In the genomic region with DNA sequence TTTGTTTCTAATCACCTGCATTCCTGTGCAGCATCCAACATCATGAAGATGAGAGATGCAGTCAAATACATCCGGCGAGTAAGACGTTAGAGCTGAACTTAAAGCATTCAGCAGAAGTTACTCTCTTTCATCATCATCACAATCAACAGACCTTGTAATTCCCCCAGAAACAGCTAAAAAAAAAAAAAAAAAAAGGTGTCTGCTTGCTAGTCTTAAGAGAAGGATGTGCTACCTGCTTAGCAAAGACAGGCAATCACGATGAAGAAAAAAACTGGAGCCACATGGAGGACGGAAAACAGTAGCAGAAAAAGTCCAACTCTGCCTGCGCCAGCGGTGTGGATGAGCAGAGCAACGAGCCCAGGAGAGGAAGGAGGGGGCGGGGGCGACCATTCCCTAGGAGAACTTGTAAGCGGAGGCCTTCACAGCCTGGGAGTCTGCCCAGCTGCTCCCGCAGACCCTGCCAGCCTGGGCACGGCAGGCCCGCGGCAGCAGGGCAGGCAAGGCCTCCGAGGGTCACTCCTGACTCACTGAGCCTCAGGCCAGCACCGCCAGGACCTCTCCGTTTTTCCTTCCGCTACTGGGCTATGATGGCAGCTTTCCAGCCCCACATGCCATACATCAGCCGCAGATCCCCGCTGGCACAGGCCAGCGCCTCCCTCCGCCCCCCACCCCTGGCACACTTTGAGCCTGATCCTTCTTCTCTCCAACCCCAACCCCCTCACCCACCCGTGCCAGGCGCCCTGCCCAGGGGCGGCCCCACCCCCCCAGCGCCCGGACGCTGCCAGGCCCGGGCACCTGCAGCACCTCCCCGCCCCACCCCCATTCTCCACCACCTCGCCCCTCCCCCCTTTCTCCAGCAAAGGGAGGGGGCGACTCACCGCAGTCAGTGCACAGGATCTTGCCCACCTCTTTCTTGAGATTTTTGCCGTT, we compare ENCODE assay signal across 8 cellular contexts. TPM values are rescaled to one million over a fixed set of nuclear protein-coding genes. Genes with fewer than 3 reads are reported as not detected.
A peak's percentile ranks its signal among the peaks of the same experiment; 100 is the strongest.
DNase-seq lines count a peak whose midpoint lies in the region; ATAC-seq and TF ChIP-seq lines count a peak whose summit lies in the region.

No MANE protein-coding gene starts in this region.

- no peak overlapping the region for H3K27ac Mint-ChIP-seq in activated CD4-positive, alpha-beta T cell treated with anti-CD3 and anti-CD28 coated beads, Interleukin-2, amount 10 ng/mL, durations not matched to agents 24 days and 14 days

- H3K9me3 Mint-ChIP-seq in activated CD4-positive, alpha-beta T cell treated with anti-CD3 and anti-CD28 coated beads, Interleukin-2, amount 10 ng/mL, durations not matched to agents 24 days and 14 days: no peaks in the 10 kb centered on the region

- peak overlapping the region; percentile 95 for H2AFZ ChIP-seq in mammary epithelial cell (ENCODE audit: low read depth, low read length)

- H3K4me3 ChIP-seq in mammary epithelial cell (replicated peaks in 1 of 3; ENCODE audit: insufficient read depth in 1 of 3, low read depth in 2 of 3, low read length in 3 of 3) (peak overlapping the region; percentile 62 to 68 (median 65)), sigmoid colon (peak overlapping the region; percentile 61 to 75 (median 70))

- in situ Hi-C loops in mammary epithelial cell (cut with MboI; ENCODE audit: low sequenced_read_pairs in 2 of 2): no loop called here

- H3K9me3 ChIP-seq in mammary epithelial cell (replicated peaks; ENCODE audit: insufficient read depth, low read length): no peaks in the 10 kb centered on the region
- H3K9me3 ChIP-seq in sigmoid colon: no peaks in the 10 kb centered on the region

- H3K4me1 ChIP-seq in mammary epithelial cell (ENCODE audit: insufficient read depth, low read length) (peaks cover 29% of the 10 kb centered on the region), sigmoid colon (peaks cover 0 to 51% (median 26%) of the 10 kb centered on the region in 4 donors)

- H4K20me1 ChIP-seq in mammary epithelial cell (ENCODE audit: insufficient read depth, low read length): no peaks in the 10 kb centered on the region

- peak overlapping the region; percentile 99 for H3K4me2 ChIP-seq in mammary epithelial cell (ENCODE audit: insufficient read depth, low read depth, low read length)

- TF ChIP-seq EP300 in sigmoid colon (IDR thresholded peaks at IDR 0.05): no peak

- intact Hi-C loops in activated CD4-positive, alpha-beta T cell treated with anti-CD3 and anti-CD28 coated beads, Interleukin-2, amount 10 ng/mL, durations not matched to agents 24 days and 14 days (cut with micrococcal nuclease): no loop called here
- intact Hi-C loops in mammary epithelial cell (cut with micrococcal nuclease) (loop anchor here (1.0 to 5.0 kb wide), 2 partner anchors 54 to 72 kb away; no protein-coding TSS in a partner anchor), sigmoid colon (cut with DNase I) (loop anchor here (2.0 kb wide), 2 partner anchors 73 to 255 kb away; no protein-coding TSS in a partner anchor)

- no peak for TF ChIP-seq POLR2A in sigmoid colon (IDR thresholded peaks at IDR 0.05)

- WGBS in mammary epithelial cell (ENCODE audit: low coverage, missing lambda C conversion rate): 4% methylated on average over 16 of the region's 35 CpGs
- WGBS in sigmoid colon, 2 donors: 7 to 9% methylated on average over 35 of the region's 35 CpGs

- H3K4me1 Mint-ChIP-seq in activated CD4-positive, alpha-beta T cell treated with anti-CD3 and anti-CD28 coated beads, Interleukin-2, amount 10 ng/mL, durations not matched to agents 24 days and 14 days: peaks cover 10% of the 10 kb centered on the region

- dilution Hi-C loops in mammary epithelial cell (cut with HindIII; ENCODE audit: low sequenced_read_pairs): no loop called here

- no peaks in the 10 kb centered on the region for H3K36me3 Mint-ChIP-seq in activated CD4-positive, alpha-beta T cell treated with anti-CD3 and anti-CD28 coated beads, Interleukin-2, amount 10 ng/mL, durations not matched to agents 24 days and 14 days (ENCODE audit: low read depth)

- ATAC-seq in GM18861 (IDR thresholded peaks at IDR 0.05; ENCODE audit: unreplicated experiment): no peak

- H3K9ac ChIP-seq in mammary epithelial cell (ENCODE audit: insufficient read depth, low read length): no peak overlapping the region

- TF ChIP-seq CTCF in mammary epithelial cell (conservative IDR thresholded peaks at IDR 0.05 in 1 of 2, IDR thresholded peaks at IDR 0.05 in 1 of 2; ENCODE audit: extremely low read depth in 1 of 2, insufficient read depth in 1 of 2, low read depth in 1 of 2, low read length in 2 of 2) (no peak), sigmoid colon (IDR thresholded peaks at IDR 0.05) (no peak)

- CTCF ChIA-PET in mammary epithelial cell (lab: Charles Lee; ENCODE audit: low non-redundant PET): no interaction called here

- no peak overlapping the region for H3K27ac ChIP-seq in mammary epithelial cell (ENCODE audit: insufficient read depth, low read depth, low read length)
- peak overlapping the region; percentile 79 to 88 (median 82) for H3K27ac ChIP-seq in sigmoid colon

- no peaks in the 10 kb centered on the region for H3K79me2 ChIP-seq in mammary epithelial cell (ENCODE audit: insufficient read depth, low read length)

- H3K27me3 ChIP-seq in mammary epithelial cell (ENCODE audit: insufficient read depth, low read length) (no peaks in the 10 kb centered on the region), sigmoid colon (no peaks in the 10 kb centered on the region)

- DNase-seq in activated CD4-positive, alpha-beta T cell treated with anti-CD3 and anti-CD28 coated beads, Interleukin-2, amount 10 ng/mL, durations not matched to agents 24 days and 14 days: no peak
- no peak for DNase-seq in activated CD4-positive, alpha-beta T cell treated with anti-CD3 and anti-CD28 coated beads, Interleukin-2, amount 50 U/mL, for 1 hour
- DNase-seq in NCI-H345 treated with DMSO at 0.1 percent for 48 hours (lab: John Stamatoyannopoulos, UW; ENCODE audit: unreplicated experiment): peak; percentile 28
- DNase-seq in mammary epithelial cell: peak; percentile 66
- peak; percentile 42 for DNase-seq in iPS-NIHi11 (ENCODE audit: low spot score)
- DNase-seq in sigmoid colon: peak; percentile 81
- DNase-seq in cerebellar nuclear complex (lab: John Stamatoyannopoulos, UW): no peak

- peaks cover 75% of the 10 kb centered on the region for H3K27me3 Mint-ChIP-seq in activated CD4-positive, alpha-beta T cell treated with anti-CD3 and anti-CD28 coated beads, Interleukin-2, amount 10 ng/mL, durations not matched to agents 24 days and 14 days

- H3K36me3 ChIP-seq in mammary epithelial cell (ENCODE audit: insufficient read depth, low read length): no peaks in the 10 kb centered on the region
- H3K36me3 ChIP-seq in sigmoid colon: no peaks in the 10 kb centered on the region

- no TSS peak for BruUV-seq in mammary epithelial cell (replicated peaks; lab: Mats Ljungman, UMichigan)

- peak overlapping the region; percentile 51 for H3K4me3 Mint-ChIP-seq in activated CD4-positive, alpha-beta T cell treated with anti-CD3 and anti-CD28 coated beads, Interleukin-2, amount 10 ng/mL, durations not matched to agents 24 days and 14 days

RNA-seq across cellular contexts. Expression of a gene that starts 1.3 kb away (rescaled TPM):
- 0.07 TPM in 2 replicates for total RNA-seq in activated CD4-positive, alpha-beta T cell treated with anti-CD3 and anti-CD28 coated beads, Interleukin-2, amount 10 ng/mL, durations not matched to agents 24 days and 14 days
- 1 to 10 TPM in 1 of 2 donors, under 1 TPM in 1; 0.17 to 3.9 TPM for total RNA-seq in mammary epithelial cell
- 1.9 TPM for polyA plus RNA-seq in mammary epithelial cell
- 0.21 TPM for polyA minus RNA-seq in mammary epithelial cell
- total RNA-seq in sigmoid colon: 10 to 100 TPM in 1 of 4 donors, 1 to 10 TPM in 3; 3.4 to 11.9 (median 5.6) TPM
- under 1 TPM in 1 of 3 donors, not detected in 2; 0.80 TPM for polyA plus RNA-seq in sigmoid colon

Comparison
In these comparisons a context has a peak if more than half of its experiments do, and no peak if none do; other contexts are left out.
1. DNase-seq: peak in NCI-H345 treated with DMSO at 0.1 percent for 48 hours (single experiment), mammary epithelial cell (single experiment), iPS-NIHi11 (single experiment) and sigmoid colon (single experiment); none in activated CD4-positive, alpha-beta T cell treated with anti-CD3 and anti-CD28 coated beads, Interleukin-2, amount 10 ng/mL, durations not matched to agents 24 days and 14 days (single experiment), activated CD4-positive, alpha-beta T cell treated with anti-CD3 and anti-CD28 coated beads, Interleukin-2, amount 50 U/mL, for 1 hour (single experiment) and cerebellar nuclear complex (0 of 2).